ENCODE assay signal across 27 cellular contexts in the genomic region with DNA sequence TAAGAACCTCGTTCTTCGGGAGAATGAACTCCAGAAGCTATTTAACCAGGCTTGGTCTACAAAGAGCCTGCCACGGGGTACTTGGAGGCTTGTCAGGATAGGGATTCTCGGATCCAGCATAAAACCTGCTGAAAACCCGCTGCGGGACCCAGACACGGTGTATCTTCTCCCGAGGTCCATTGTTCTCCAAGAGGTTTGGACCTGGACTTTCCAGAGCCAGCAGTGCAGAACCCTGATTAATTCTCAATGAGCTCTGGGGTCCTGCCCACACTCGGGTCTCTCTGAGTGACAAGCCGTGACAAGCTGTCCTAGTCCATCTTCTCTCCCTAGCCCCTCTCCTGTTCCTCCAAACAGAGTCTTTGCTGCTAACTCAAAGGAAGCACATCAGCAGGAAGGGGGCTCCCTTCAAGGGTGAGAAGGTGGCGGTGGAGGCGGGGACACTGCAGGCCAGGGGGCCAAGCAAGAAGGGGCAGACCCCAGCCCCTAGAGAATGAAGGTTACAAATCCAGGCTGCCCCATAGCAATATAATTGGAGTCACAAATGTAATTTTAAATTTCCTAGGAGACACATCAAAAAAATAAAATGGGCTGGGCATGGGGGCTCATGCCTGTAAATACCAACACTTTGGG. TPM values are rescaled to one million over a fixed set of nuclear protein-coding genes. Genes with fewer than 3 reads are reported as not detected.
A peak's percentile ranks its signal among the peaks of the same experiment; 100 is the strongest.
DNase-seq lines count a peak whose midpoint lies in the region; ATAC-seq and TF ChIP-seq lines count a peak whose summit lies in the region.
"Had no signal": no experiment of that assay in that cellular context is flagged by ENCODE, and none has a peak within 500 bp of the region (broad histone marks: within the 10 kb centered on the region; RNA-seq: fewer than 3 reads in every experiment).

No MANE protein-coding gene starts in this region.

- no peak for TF ChIP-seq POLR2A in spleen (IDR thresholded peaks at IDR 0.05)

- TF ChIP-seq CTCF in spleen (IDR thresholded peaks at IDR 0.05 in 8 of 11, conservative IDR thresholded peaks at IDR 0.05 in 3 of 11): no peak

- H3K27me3 ChIP-seq in BLaER1 treated with 17β-estradiol and CSF1 and Interleukin-3, amounts not matched to agents 10 nM and 100 nM: peaks cover 0 to under 1% (median 0%) of the 10 kb centered on the region in 11 experiments; a peak in 1 of 22 replicates
- peaks cover 0 to 81% (median under 1%) of the 10 kb centered on the region in 7 donors for H3K27me3 ChIP-seq in spleen (replicated peaks in 1 of 7)
- no peaks in the 10 kb centered on the region for H3K27me3 ChIP-seq in right cardiac atrium (ENCODE audit: control insufficient read depth, insufficient read depth)
- H3K27me3 ChIP-seq: ascending aorta, Peyer's patch, tibial nerve had no signal

- no peaks in the 10 kb centered on the region for H3K36me3 ChIP-seq in BLaER1 treated with 17β-estradiol and CSF1 and Interleukin-3, amounts not matched to agents 10 nM and 100 nM
- H3K36me3 ChIP-seq in SK-N-MC (ENCODE audit: insufficient read depth, low read length) (no peaks in the 10 kb centered on the region), spleen (no peaks in the 10 kb centered on the region)
- H3K36me3 ChIP-seq: ascending aorta, Peyer's patch, prostate gland, tibial nerve had no signal

- no peaks in the 10 kb centered on the region for H3K9me3 ChIP-seq in BLaER1 treated with 17β-estradiol and CSF1 and Interleukin-3, amounts not matched to agents 10 nM and 100 nM (replicated peaks in 1 of 11)
- H3K9me3 ChIP-seq in SK-N-MC (ENCODE audit: low read depth, low read length) (no peaks in the 10 kb centered on the region), spleen (no peaks in the 10 kb centered on the region), right cardiac atrium (ENCODE audit: control insufficient read depth, low read length) (no peaks in the 10 kb centered on the region)
- H3K9me3 ChIP-seq: ascending aorta, Peyer's patch, prostate gland had no signal

- peak overlapping the region; percentile 69 to 98 (median 89); a peak in 20 of 22 replicates for H3K4me2 ChIP-seq in BLaER1 treated with 17β-estradiol and CSF1 and Interleukin-3, amounts not matched to agents 10 nM and 100 nM

- H3K4me3 ChIP-seq in BLaER1 treated with 17β-estradiol and CSF1 and Interleukin-3, amounts not matched to agents 10 nM and 100 nM: no peak overlapping the region; a peak in 1 of 20 replicates
- H3K4me3 ChIP-seq in SK-N-MC (peak overlapping the region; percentile 52), spleen (no peak overlapping the region), right cardiac atrium (ENCODE audit: low read length) (no peak overlapping the region)
- H3K4me3 ChIP-seq: Peyer's patch, prostate gland had no signal

- no peaks in the 10 kb centered on the region for H4K20me1 ChIP-seq in BLaER1 treated with 17β-estradiol and CSF1 and Interleukin-3, amounts not matched to agents 10 nM and 100 nM

- no peak for ATAC-seq in left lobe of liver
- no peak for ATAC-seq in HG02610 (IDR thresholded peaks at IDR 0.05; ENCODE audit: unreplicated experiment)
- ATAC-seq in GM18868 (IDR thresholded peaks at IDR 0.05; ENCODE audit: unreplicated experiment): no peak
- ATAC-seq in right cardiac atrium: no peak
- ATAC-seq: left colon; stimulated activated naive CD8-positive, alpha-beta T cell treated with anti-CD3 and anti-CD28 coated beads, Interleukin-15, amount 100 ng/mL, for 72 hours had no signal

- DNase-seq in SK-N-MC (ENCODE audit: low read depth, low spot score): no peak
- DNase-seq in left lobe of liver (ENCODE audit: low spot score): peak; percentile 32
- peak; percentile 21 for DNase-seq in spleen
- DNase-seq in ureter (ENCODE audit: low spot score): no peak
- no peak for DNase-seq in right cardiac atrium
- DNase-seq: activated CD4-positive, alpha-beta memory T cell treated with anti-CD3 and anti-CD28 coated beads, Interleukin-2, amount 10 ng/mL, durations not matched to agents 7 days and 5 days; activated CD4-positive, alpha-beta T cell treated with anti-CD3 and anti-CD28 coated beads for 1 hour; activated CD8-positive, alpha-beta memory T cell treated with anti-CD3 and anti-CD28 coated beads, Interleukin-2, amount 50 U/mL, for 48 hours; immature natural killer cell; left colon; NCI-H1092 treated with DMSO at 0.1 percent for 48 hours; NCI-H187 treated with DMSO at 0.1 percent for 48 hours; NCI-H524; SIG-M5; stimulated activated CD8-positive, alpha-beta memory T cell treated with anti-CD3 and anti-CD28 coated beads, Interleukin-4, amount 100 ng/mL, for 48 hours; stimulated activated naive CD8-positive, alpha-beta T cell treated with anti-CD3 and anti-CD28 coated beads, Interleukin-15, amount 100 ng/mL, for 72 hours; T-helper 1 cell had no signal

- peak overlapping the region in 4 of 11 experiments; percentile 57 to 71 (median 65); a peak in 5 of 22 replicates for H3K27ac ChIP-seq in BLaER1 treated with 17β-estradiol and CSF1 and Interleukin-3, amounts not matched to agents 10 nM and 100 nM
- H3K27ac ChIP-seq in SK-N-MC: no peak overlapping the region
- no peak overlapping the region for H3K27ac ChIP-seq in spleen
- no peak overlapping the region for H3K27ac ChIP-seq in right cardiac atrium (ENCODE audit: low read length)
- H3K27ac ChIP-seq: ascending aorta had no signal

- peaks cover 17 to 38% (median 23%) of the 10 kb centered on the region in 10 experiments for H3K4me1 ChIP-seq in BLaER1 treated with 17β-estradiol and CSF1 and Interleukin-3, amounts not matched to agents 10 nM and 100 nM
- H3K4me1 ChIP-seq in spleen (peaks cover 0 to 11% (median 3%) of the 10 kb centered on the region in 6 donors), right cardiac atrium (ENCODE audit: control insufficient read depth, insufficient read depth, low read length) (no peaks in the 10 kb centered on the region)
- H3K4me1 ChIP-seq: ascending aorta, Peyer's patch had no signal

- 87 to 91% (median 88%) methylated on average over 12 of the region's 12 CpGs for WGBS in spleen, 5 donors
- 90% methylated on average over 12 of the region's 12 CpGs for WGBS in right cardiac atrium

- H3K9ac ChIP-seq in BLaER1 treated with 17β-estradiol and CSF1 and Interleukin-3, amounts not matched to agents 10 nM and 100 nM: no peak overlapping the region
- no peak overlapping the region for H3K9ac ChIP-seq in SK-N-MC (ENCODE audit: insufficient read length)

- intact Hi-C loops in spleen (cut with DNase I; ENCODE audit: low total_unique reads) (no loop called here), right cardiac atrium (cut with DNase I) (no loop called here)

RNA-seq across cellular contexts. Expression of a gene that starts 12.2 kb away (rescaled TPM):
- total RNA-seq in left lobe of liver: 33.8 TPM
- total RNA-seq in spleen: 10 to 100 TPM in 5 of 7 donors, 1 to 10 TPM in 2; 5.7 to 23.8 (median 12.1) TPM
- 1 to 10 TPM in 1 of 3 donors, under 1 TPM in 2; 0.30 to 1.4 (median 0.61) TPM for polyA plus RNA-seq in spleen
- total RNA-seq in ureter: 77.1 TPM
- total RNA-seq in right cardiac atrium: under 1 TPM; 0.03 to 0.26 (median 0.13) TPM
- polyA plus RNA-seq in right cardiac atrium: 0.23 TPM
- total RNA-seq: activated CD4-positive, alpha-beta memory T cell treated with anti-CD3 and anti-CD28 coated beads, Interleukin-2, amount 10 ng/mL, durations not matched to agents 7 days and 5 days; activated T-helper 2 cell treated with anti-CD3 and anti-CD28 coated beads, Interferon-gamma antibody, Interleukin-2, Interleukin-4, amounts not matched to agents 10 μg/mL and 5 μg/mL and 100 μg/mL, durations not matched to agents 14 hours and 24 hours and 36 hours had no signal
- polyA plus RNA-seq: CD14-positive monocyte, IgD-negative memory B cell, immature natural killer cell had no signal

Comparison
In these comparisons a context has a peak if more than half of its experiments do, and no peak if none do; other contexts are left out.
1. DNase-seq: peak in left lobe of liver (single experiment) and spleen (single experiment); none in SK-N-MC (single experiment), ureter (single experiment) and right cardiac atrium (0 of 3).
2. RNA of a gene that starts 12.2 kb away (total RNA-seq): 77.1 TPM in ureter (single experiment), 33.8 TPM in left lobe of liver (single experiment) and 5.7 to 23.8 TPM in spleen; 0.03 to 0.26 TPM in right cardiac atrium; every median in the first group is over 4 times any median in the second.